ENCODE assay signal across 9 cellular contexts in genomic region chr3:129651316-129652202, GRCh38. TPM values are rescaled to one million over a fixed set of nuclear protein-coding genes. Genes with fewer than 3 reads are reported as not detected.
DNase-seq lines count a peak whose midpoint lies in the region; ATAC-seq and TF ChIP-seq lines count a peak whose summit lies in the region.
"Had no signal": no experiment of that assay in that cellular context is flagged by ENCODE, and none has a peak within 500 bp of the region (broad histone marks: within the 10 kb centered on the region; RNA-seq: fewer than 3 reads in every experiment).

No MANE protein-coding gene starts in this region.

- H3K4me3 Mint-ChIP-seq in neural crest cell = no peak overlapping the region
- H3K4me3 Mint-ChIP-seq: activated T-cell treated with anti-CD3 and anti-CD28 coated beads, Interleukin-2, amount 50 U/mL, for 72 hours had no signal

- H3K9me3 Mint-ChIP-seq in neural crest cell = no peaks in the 10 kb centered on the region
- H3K9me3 Mint-ChIP-seq: activated T-cell treated with anti-CD3 and anti-CD28 coated beads, Interleukin-2, amount 50 U/mL, for 72 hours had no signal

- DNase-seq in DMS 273 treated with DMSO at 0.1 percent for 48 hours (lab: John Stamatoyannopoulos, UW) (peak; percentile 78), NCI-H226 (peak; percentile 87), dedifferentiated amniotic fluid mesenchymal stem cell (ENCODE audit: extremely low spot score) (peak; percentile 29), neural crest cell (ENCODE audit: low read depth, low spot score) (no peak), NCI-H748 (lab: John Stamatoyannopoulos, UW; ENCODE audit: unreplicated experiment) (no peak), COR-L47 (lab: John Stamatoyannopoulos, UW) (no peak)
- DNase-seq: activated T-cell treated with anti-CD3 and anti-CD28 coated beads, Interleukin-2, amount 50 U/mL, for 72 hours had no signal

- ATAC-seq in GM21423 (IDR thresholded peaks at IDR 0.05; ENCODE audit: unreplicated experiment) (no peak), HG03196 (IDR thresholded peaks at IDR 0.05; ENCODE audit: unreplicated experiment) (no peak)
- ATAC-seq: activated T-cell treated with anti-CD3 and anti-CD28 coated beads, Interleukin-2, amount 50 U/mL, for 72 hours had no signal

- H3K4me1 Mint-ChIP-seq in neural crest cell = peaks cover 37% of the 10 kb centered on the region

- no peak for TF ChIP-seq CTCF in neural crest cell (conservative IDR thresholded peaks at IDR 0.05)

- H3K27ac Mint-ChIP-seq in neural crest cell (ENCODE audit: unreplicated experiment) = peak overlapping the region; percentile 61
- H3K27ac Mint-ChIP-seq: activated T-cell treated with anti-CD3 and anti-CD28 coated beads, Interleukin-2, amount 50 U/mL, for 72 hours had no signal

- H3K27me3 Mint-ChIP-seq in neural crest cell (ENCODE audit: low read depth) = no peaks in the 10 kb centered on the region

- peaks cover 2% of the 10 kb centered on the region for H3K36me3 Mint-ChIP-seq in neural crest cell (ENCODE audit: low read depth)

RNA-seq across cellular contexts. Expression of gene PLXND1, which starts 45.1 kb away (rescaled TPM):
- 39.4 and 44.3 TPM in 2 replicates for total RNA-seq in neural crest cell

Comparison
In these comparisons a context has a peak if more than half of its experiments do, and no peak if none do; other contexts are left out.
1. DNase-seq: peak in DMS 273 treated with DMSO at 0.1 percent for 48 hours (single experiment), NCI-H226 (single experiment) and dedifferentiated amniotic fluid mesenchymal stem cell (single experiment); none in neural crest cell (single experiment), NCI-H748 (single experiment) and COR-L47 (single experiment).